1 cellular context compared by ENCODE assay signal in the genomic region with DNA sequence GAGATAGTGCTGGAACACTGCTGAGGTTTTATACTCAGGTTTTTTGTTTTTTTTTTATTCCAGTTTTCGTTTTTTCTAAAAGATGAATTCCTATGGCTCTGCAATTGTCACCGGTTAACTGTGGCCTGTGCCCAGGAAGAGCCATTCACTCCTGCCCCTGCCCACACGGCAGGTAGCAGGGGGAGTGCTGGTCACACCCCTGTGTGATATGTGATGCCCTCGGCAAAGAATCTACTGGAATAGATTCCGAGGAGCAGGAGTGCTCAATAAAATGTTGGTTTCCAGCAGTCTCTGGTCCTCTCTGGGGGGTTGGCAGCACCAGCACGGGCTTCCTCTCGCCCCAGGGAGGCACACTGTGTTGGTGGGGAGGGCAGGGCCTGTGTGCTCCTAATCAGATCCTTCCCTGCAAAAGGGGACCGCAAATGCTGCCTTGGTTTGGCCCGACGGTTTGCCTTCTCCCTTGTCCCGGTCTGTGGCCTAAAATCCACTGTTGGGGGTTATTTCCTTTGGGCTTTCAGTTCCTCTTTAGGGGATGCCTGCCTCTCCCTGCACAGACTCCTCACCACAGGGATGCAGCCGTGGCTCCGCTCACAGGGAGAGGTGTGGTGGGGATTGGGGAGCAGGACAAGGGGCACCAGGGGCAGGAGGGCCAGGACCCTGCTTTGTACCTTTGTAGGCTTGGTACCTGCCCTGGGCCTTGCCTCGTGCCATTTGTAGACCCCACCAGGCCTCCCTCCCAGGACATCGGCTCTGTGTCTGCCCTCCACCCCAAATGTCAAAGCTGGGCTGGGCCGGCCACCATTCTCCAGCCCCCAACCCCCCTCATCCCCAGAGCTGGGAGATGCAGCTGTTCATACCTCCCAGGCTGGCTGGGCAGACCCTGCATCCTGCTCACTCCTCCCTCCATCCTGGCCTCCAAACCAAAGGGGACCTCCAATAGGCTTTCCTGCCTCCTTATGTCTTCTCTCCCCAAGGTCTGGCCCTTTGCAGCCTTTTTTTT.
TF ChIP-seq lines count a peak whose summit lies in the region.

No MANE protein-coding gene starts in this region.

TF ChIP-seq in HCT116, 20 proteins besides CTCF, POLR2A, EP300 and RAD21:
- peak; percentile 50; the same call in 1 of the 2 replicates for TF ChIP-seq POLR2AphosphoS5 (IDR thresholded peaks at IDR 0.05; ENCODE audit: low read depth, low read length)
- no peak for TF ChIP-seq SRF (IDR thresholded peaks at IDR 0.05; ENCODE audit: low read depth)
